In genomic region chr16:69087161-69087581, GRCh38 we compare ENCODE assay signal across 22 cellular contexts. TPM values are rescaled to one million over a fixed set of nuclear protein-coding genes. Genes with fewer than 3 reads are reported as not detected.
DNase-seq lines count a peak whose midpoint lies in the region; ATAC-seq and TF ChIP-seq lines count a peak whose summit lies in the region.
"Had no signal": no experiment of that assay in that cellular context is flagged by ENCODE, and none has a peak within 500 bp of the region (broad histone marks: within the 10 kb centered on the region; RNA-seq: fewer than 3 reads in every experiment).

No MANE protein-coding gene starts in this region.

- BruUV-seq in Caco-2 (replicated peaks; lab: Mats Ljungman, UMichigan): no TSS peak

- H3K9me3 ChIP-seq in Caco-2: no peaks in the 10 kb centered on the region
- H3K9me3 ChIP-seq in smooth muscle cell (replicated peaks; ENCODE audit: low read depth): no peaks in the 10 kb centered on the region
- H3K9me3 ChIP-seq: body of pancreas had no signal

- no peaks in the 10 kb centered on the region for H4K20me1 ChIP-seq in smooth muscle cell (ENCODE audit: low read depth)

- H3F3A ChIP-seq in smooth muscle cell (ENCODE audit: low read depth): no peaks in the 10 kb centered on the region

- CTCF ChIA-PET in Caco-2 (lab: Charles Lee): no interaction called here

- no peak overlapping the region for H3K4me2 ChIP-seq in smooth muscle cell
- H3K4me2 ChIP-seq: neural progenitor cell had no signal

- H3K27ac Mint-ChIP-seq in Caco-2 (ENCODE audit: unreplicated experiment) (peak overlapping the region; percentile 30), progenitor cell of endocrine pancreas (peak overlapping the region; percentile 75)
- H3K27ac Mint-ChIP-seq in central memory CD8-positive, alpha-beta T cell (ENCODE audit: low read depth): peak overlapping the region; percentile 4
- H3K27ac Mint-ChIP-seq: activated CD4-positive, alpha-beta T cell treated with anti-CD3 and anti-CD28 coated beads for 36 hours; neural progenitor cell; stimulated activated memory B cell treated with anti-CD40 and anti-IgM and Interleukin-4, amounts not matched to agents 10 μg/mL and 1 μg/mL and 100 μg/mL, for 72 hours; type B pancreatic cell had no signal

- no peak overlapping the region for H3K27ac ChIP-seq in smooth muscle cell (ENCODE audit: low read depth)
- H3K27ac ChIP-seq: body of pancreas, neural progenitor cell had no signal

- H3K4me3 ChIP-seq in Caco-2 (ENCODE audit: low read depth, low read length): no peak overlapping the region
- H3K4me3 ChIP-seq in Jurkat, Clone E6-1 (ENCODE audit: low read length): no peak overlapping the region
- H3K4me3 ChIP-seq in smooth muscle cell: no peak overlapping the region
- H3K4me3 ChIP-seq: body of pancreas, neural progenitor cell had no signal

- 79% methylated on average over 3 of the region's 3 CpGs for WGBS in smooth muscle cell (ENCODE audit: low lambda C conversion rate)

- POLR2A ChIA-PET in Caco-2 (lab: Charles Lee): no interaction called here

- peaks cover 12% of the 10 kb centered on the region for H3K4me1 ChIP-seq in Caco-2
- peaks cover 12% of the 10 kb centered on the region for H3K4me1 ChIP-seq in smooth muscle cell (ENCODE audit: low read depth)

- no peaks in the 10 kb centered on the region for H3K9me3 Mint-ChIP-seq in Caco-2 (ENCODE audit: unreplicated experiment)
- no peaks in the 10 kb centered on the region for H3K9me3 Mint-ChIP-seq in central memory CD8-positive, alpha-beta T cell
- no peaks in the 10 kb centered on the region for H3K9me3 Mint-ChIP-seq in progenitor cell of endocrine pancreas (ENCODE audit: low read depth)
- H3K9me3 Mint-ChIP-seq: neural progenitor cell; stimulated activated memory B cell treated with anti-CD40 and anti-IgM and Interleukin-4, amounts not matched to agents 10 μg/mL and 1 μg/mL and 100 μg/mL, for 72 hours; type B pancreatic cell had no signal

- DNase-seq in Caco-2: no peak
- peak; percentile 50 for DNase-seq in Jurkat, Clone E6-1 (ENCODE audit: low read depth, low spot score)
- no peak for DNase-seq in central memory CD8-positive, alpha-beta T cell (ENCODE audit: low spot score in 2 of 2)
- DNase-seq in progenitor cell of endocrine pancreas (ENCODE audit: low spot score, unreplicated experiment): no peak
- no peak for DNase-seq in smooth muscle cell (lab: John Stamatoyannopoulos, UW; ENCODE audit: unreplicated experiment)
- DNase-seq in putamen (ENCODE audit: low spot score): no peak
- DNase-seq: activated CD4-positive, alpha-beta T cell treated with anti-CD3 and anti-CD28 coated beads for 36 hours; activated gamma-delta T cell treated with Interleukin-2 at 50 U/mL for 16 hours; body of pancreas; COR-L47; cortex of kidney; foreskin melanocyte; HCEC 1CT; IMR-90; NCI-H1092 treated with DMSO at 0.1 percent for 48 hours; NCI-H2081 treated with DMSO at 0.1 percent for 48 hours; NCI-H774; retina had no signal

- H3K36me3 Mint-ChIP-seq in Caco-2 (ENCODE audit: insufficient read depth, unreplicated experiment): no peaks in the 10 kb centered on the region
- peaks cover 7% of the 10 kb centered on the region for H3K36me3 Mint-ChIP-seq in central memory CD8-positive, alpha-beta T cell (ENCODE audit: insufficient read depth)
- H3K36me3 Mint-ChIP-seq in progenitor cell of endocrine pancreas (ENCODE audit: insufficient read depth): peaks cover 3% of the 10 kb centered on the region

- H3K9ac ChIP-seq in smooth muscle cell (ENCODE audit: low read depth): no peak overlapping the region
- H3K9ac ChIP-seq: neural progenitor cell had no signal

- H3K4me1 Mint-ChIP-seq in Caco-2 (ENCODE audit: low read depth, unreplicated experiment) (peaks cover 17% of the 10 kb centered on the region), progenitor cell of endocrine pancreas (ENCODE audit: low read depth) (peaks cover 15% of the 10 kb centered on the region)
- H3K4me1 Mint-ChIP-seq in central memory CD8-positive, alpha-beta T cell: peaks cover 16% of the 10 kb centered on the region

- H3K4me3 Mint-ChIP-seq in Caco-2 (ENCODE audit: unreplicated experiment): no peak overlapping the region
- H3K4me3 Mint-ChIP-seq in central memory CD8-positive, alpha-beta T cell: no peak overlapping the region
- no peak overlapping the region for H3K4me3 Mint-ChIP-seq in progenitor cell of endocrine pancreas (ENCODE audit: low read depth)
- H3K4me3 Mint-ChIP-seq: activated CD4-positive, alpha-beta T cell treated with anti-CD3 and anti-CD28 coated beads for 36 hours; neural progenitor cell; stimulated activated memory B cell treated with anti-CD40 and anti-IgM and Interleukin-4, amounts not matched to agents 10 μg/mL and 1 μg/mL and 100 μg/mL, for 72 hours; type B pancreatic cell had no signal

- H2AFZ ChIP-seq in smooth muscle cell (ENCODE audit: low read depth): no peak overlapping the region
- H2AFZ ChIP-seq: neural progenitor cell had no signal

- intact Hi-C loops in Caco-2 (cut with micrococcal nuclease; ENCODE audit: unreplicated experiment): no loop called here

- no peak for ATAC-seq in central memory CD8-positive, alpha-beta T cell (replicated peaks; ENCODE audit: extremely low read depth, poor library complexity, severe bottlenecking)
- no peak for ATAC-seq in HG02798 (IDR thresholded peaks at IDR 0.05; ENCODE audit: poor library complexity, unreplicated experiment)
- ATAC-seq: activated CD4-positive, alpha-beta T cell treated with anti-CD3 and anti-CD28 coated beads for 36 hours; body of pancreas; stimulated activated memory B cell treated with anti-CD40 and anti-IgM and Interleukin-4, amounts not matched to agents 10 μg/mL and 1 μg/mL and 100 μg/mL, for 72 hours had no signal

- TF ChIP-seq CTCF in Caco-2 (IDR thresholded peaks at IDR 0.05; ENCODE audit: insufficient read depth in 1 of 2, low read depth in 1 of 2, low read length in 1 of 2, severe bottlenecking in 1 of 2, unreplicated experiment in 1 of 2) (no peak), progenitor cell of endocrine pancreas (IDR thresholded peaks at IDR 0.05; ENCODE audit: unreplicated experiment) (no peak), smooth muscle cell (IDR thresholded peaks at IDR 0.05; ENCODE audit: borderline replicate concordance, insufficient read depth, poor library complexity, severe bottlenecking) (no peak)

- no peaks in the 10 kb centered on the region for H3K36me3 ChIP-seq in Caco-2 (ENCODE audit: control insufficient read depth, insufficient read depth, low read length)
- no peaks in the 10 kb centered on the region for H3K36me3 ChIP-seq in smooth muscle cell (ENCODE audit: low read depth)
- H3K36me3 ChIP-seq: neural progenitor cell had no signal

- no peaks in the 10 kb centered on the region for H3K27me3 Mint-ChIP-seq in Caco-2 (ENCODE audit: insufficient read depth, unreplicated experiment)
- H3K27me3 Mint-ChIP-seq in central memory CD8-positive, alpha-beta T cell: no peaks in the 10 kb centered on the region
- no peaks in the 10 kb centered on the region for H3K27me3 Mint-ChIP-seq in progenitor cell of endocrine pancreas
- H3K27me3 Mint-ChIP-seq: activated CD4-positive, alpha-beta T cell treated with anti-CD3 and anti-CD28 coated beads for 36 hours; stimulated activated memory B cell treated with anti-CD40 and anti-IgM and Interleukin-4, amounts not matched to agents 10 μg/mL and 1 μg/mL and 100 μg/mL, for 72 hours; type B pancreatic cell had no signal

- H3K27me3 ChIP-seq in Caco-2 (replicated peaks; ENCODE audit: control insufficient read depth, insufficient read depth, low read length) (no peaks in the 10 kb centered on the region), smooth muscle cell (ENCODE audit: low read depth) (no peaks in the 10 kb centered on the region)
- H3K27me3 ChIP-seq: body of pancreas, neural progenitor cell had no signal

- no peaks in the 10 kb centered on the region for H3K79me2 ChIP-seq in smooth muscle cell (ENCODE audit: low read depth)

RNA-seq across cellular contexts. Expression of gene HAS3, which starts 18.3 kb away (rescaled TPM):
- total RNA-seq in Caco-2 (2022) (8.3 TPM in 2 replicates), progenitor cell of endocrine pancreas (1.1 and 2.1 TPM in 2 replicates), smooth muscle cell (1.2 and 2.7 TPM in 2 replicates)
- polyA plus RNA-seq in Jurkat, Clone E6-1 (2012; ENCODE audit: insufficient read depth, insufficient read length): 1.8 TPM
- 0.39 and 1.1 TPM in 2 replicates for polyA plus RNA-seq in smooth muscle cell

RNA-seq across cellular contexts. Expression of gene CHTF8, which starts 45.2 kb away (rescaled TPM):
- total RNA-seq in Caco-2 (2022): 119 and 124 TPM in 2 replicates
- polyA plus RNA-seq in Jurkat, Clone E6-1 (2012; ENCODE audit: insufficient read depth, insufficient read length): 148 TPM
- 111 and 117 TPM in 2 replicates for total RNA-seq in progenitor cell of endocrine pancreas
- total RNA-seq in smooth muscle cell: 74.2 and 77.7 TPM in 2 replicates
- polyA plus RNA-seq in smooth muscle cell: 70.8 and 83.8 TPM in 2 replicates

RNA-seq across cellular contexts. Expression of gene UTP4, which starts 45.3 kb away (rescaled TPM):
- 124 and 126 TPM in 2 replicates for total RNA-seq in Caco-2 (2022)
- 159 TPM for polyA plus RNA-seq in Jurkat, Clone E6-1 (2012; ENCODE audit: insufficient read depth, insufficient read length)
- total RNA-seq in progenitor cell of endocrine pancreas: 51.4 and 54.2 TPM in 2 replicates
- 13.8 and 20.4 TPM in 2 replicates for total RNA-seq in smooth muscle cell
- 29.0 and 32.8 TPM in 2 replicates for polyA plus RNA-seq in smooth muscle cell

Comparison
In these comparisons a context has a peak if more than half of its experiments do, and no peak if none do; other contexts are left out.
1. H3K27ac Mint-ChIP-seq: peak in every context shown above with its lines; median percentile 75 in progenitor cell of endocrine pancreas; 30 in Caco-2; 4 in central memory CD8-positive, alpha-beta T cell.